9 cellular contexts compared by ENCODE assay signal in genomic region chr17:82414548-82415281, GRCh38. TPM values are rescaled to one million over a fixed set of nuclear protein-coding genes. Genes with fewer than 3 reads are reported as not detected.
DNase-seq lines count a peak whose midpoint lies in the region; ATAC-seq and TF ChIP-seq lines count a peak whose summit lies in the region.
"Had no signal": no experiment of that assay in that cellular context is flagged by ENCODE, and none has a peak within 500 bp of the region (broad histone marks: within the 10 kb centered on the region; RNA-seq: fewer than 3 reads in every experiment).

No MANE protein-coding gene starts in this region.

- H3K4me3 ChIP-seq in coronary artery (no peak overlapping the region), right lobe of liver (peak overlapping the region in 1 of 3 donors; percentile 10)

- ATAC-seq in right lobe of liver (peak; percentile 62 to 65 (median 64)), HG03571 (IDR thresholded peaks at IDR 0.05; ENCODE audit: unreplicated experiment) (no peak), HG02884 (IDR thresholded peaks at IDR 0.05; ENCODE audit: unreplicated experiment) (no peak)

- TF ChIP-seq CTCF in GM12874 (IDR thresholded peaks at IDR 0.05; ENCODE audit: insufficient read depth, low read depth, low read length): peak; percentile 65
- peak; percentile 20 for TF ChIP-seq CTCF in coronary artery (IDR thresholded peaks at IDR 0.05)
- peak; percentile 54 to 70 (median 61) for TF ChIP-seq CTCF in right lobe of liver (IDR thresholded peaks at IDR 0.05)

- no peaks in the 10 kb centered on the region for H3K36me3 ChIP-seq in right lobe of liver

- TF ChIP-seq POLR2A in right lobe of liver (IDR thresholded peaks at IDR 0.05): no peak

- intact Hi-C loops in right lobe of liver (cut with DNase I): loop anchor here in 1 of 2 donors (10.0 kb wide), 1 partner anchor 60 kb away; the partner anchor contains the start of gene TEX19

- peak; percentile 85 for DNase-seq in NCI-H2227 (lab: John Stamatoyannopoulos, UW; ENCODE audit: unreplicated experiment)
- DNase-seq in activated CD4-positive, alpha-beta T cell treated with anti-CD3 and anti-CD28 coated beads, Interleukin-2, amount 50 U/mL, for 4 hours: peak; percentile 75
- no peak for DNase-seq in coronary artery (ENCODE audit: low spot score)
- DNase-seq in right lobe of liver: peak; percentile 74 to 80 (median 76)
- DNase-seq in stimulated activated CD8-positive, alpha-beta memory T cell treated with anti-CD3 and anti-CD28 coated beads, Interleukin-12 subunit alpha, Interleukin-12 subunit beta, amount 100 ng/mL, for 1 hour (ENCODE audit: low read depth): peak; percentile 48

- no peaks in the 10 kb centered on the region for H3K27me3 ChIP-seq in right lobe of liver

- H3K4me1 ChIP-seq in right lobe of liver: peaks cover 0 to 21% (median 6%) of the 10 kb centered on the region in 4 donors

- no peak overlapping the region for H3K27ac ChIP-seq in coronary artery
- no peak overlapping the region for H3K27ac ChIP-seq in right lobe of liver

- WGBS in right lobe of liver (ENCODE audit: insufficient coverage, low coverage, low lambda C conversion rate, missing lambda C conversion rate): 7% methylated on average over 19 of the region's 38 CpGs

- no peaks in the 10 kb centered on the region for H3K9me3 ChIP-seq in right lobe of liver

RNA-seq across cellular contexts. Expression of gene HEXD, which starts 3.4 kb away (rescaled TPM):
- total RNA-seq in right lobe of liver: 10 to 100 TPM in 5 of 6 experiments, 1 to 10 TPM in 1; 9.6 to 30.4 (median 20.2) TPM

RNA-seq across cellular contexts. Expression of gene OGFOD3, which starts 3.7 kb away (rescaled TPM):
- 10 to 100 TPM; 13.5 to 23.4 (median 16.2) TPM for total RNA-seq in right lobe of liver

RNA-seq across cellular contexts. Expression of gene CYBC1, which starts 35.8 kb away (rescaled TPM):
- 10 to 100 TPM; 29.4 to 82.4 (median 46.4) TPM for total RNA-seq in right lobe of liver

RNA-seq across cellular contexts. Expression of gene UTS2R, which starts 43.1 kb away (rescaled TPM):
- total RNA-seq in right lobe of liver: not detected
- total RNA-seq: glomerular endothelial cell had no signal

RNA-seq across cellular contexts. Expression of gene NARF, which starts 43.8 kb away (rescaled TPM):
- 10 to 100 TPM in 5 of 6 experiments, 1 to 10 TPM in 1; 9.3 to 48.6 (median 21.8) TPM for total RNA-seq in right lobe of liver

Comparison
In these comparisons a context has a peak if more than half of its experiments do, and no peak if none do; other contexts are left out.
1. ATAC-seq: peak in right lobe of liver (4 of 4); none in HG03571 (single experiment) and HG02884 (single experiment).
2. Peak in every context shown above with its lines, with median percentiles within 50 percentile points of each other: CTCF ChIP-seq.